Comparison of ENCODE assay signal across 9 cellular contexts in the genomic region with DNA sequence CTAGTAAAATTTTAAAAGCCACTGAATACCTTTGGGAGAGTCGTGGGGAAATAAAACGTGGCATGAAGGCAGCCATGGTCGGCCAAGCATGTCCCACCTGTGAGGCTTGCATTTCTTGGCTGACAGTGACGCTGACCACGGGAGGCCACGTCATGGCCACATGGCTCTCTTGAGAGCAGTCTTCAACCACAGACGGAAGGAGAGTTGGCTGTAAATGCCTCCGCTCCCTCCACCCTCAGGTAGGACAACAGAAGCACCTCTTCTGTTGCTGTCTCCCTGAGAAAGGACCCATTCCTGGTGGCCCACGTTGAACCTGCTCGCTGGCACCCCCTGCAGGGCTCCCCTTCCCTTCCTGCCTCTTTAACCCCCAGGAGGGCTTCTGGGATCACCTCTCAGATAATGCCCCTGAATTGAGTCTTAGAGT. TPM values are rescaled to one million over a fixed set of nuclear protein-coding genes. Genes with fewer than 3 reads are reported as not detected.
A peak's percentile ranks its signal among the peaks of the same experiment; 100 is the strongest.
DNase-seq lines count a peak whose midpoint lies in the region; ATAC-seq, FAIRE-seq and TF ChIP-seq lines count a peak whose summit lies in the region.
"Had no signal": no experiment of that assay in that cellular context is flagged by ENCODE, and none has a peak within 500 bp of the region (broad histone marks: within the 10 kb centered on the region; RNA-seq: fewer than 3 reads in every experiment).

No MANE protein-coding gene starts in this region.

- H3K27ac ChIP-seq in pancreas: no peak overlapping the region

- DNase-seq in Daoy (ENCODE audit: low read depth) (peak; percentile 53), MV-4-11 (lab: John Stamatoyannopoulos, UW) (peak; percentile 24), cerebellar cortex (ENCODE audit: low spot score) (peak; percentile 38), pancreas (peak in 3 of 6 donors; percentile 59 to 81 (median 64)), ureter (ENCODE audit: low spot score) (no peak), ecto neural progenitor cell (ENCODE audit: low spot score) (no peak)

- ATAC-seq in GM19452 (IDR thresholded peaks at IDR 0.05; ENCODE audit: unreplicated experiment) (peak; percentile 65), pancreas (peak; percentile 55 to 81 (median 73)), HG03457 (IDR thresholded peaks at IDR 0.05; ENCODE audit: unreplicated experiment) (no peak)

- H3K4me1 ChIP-seq in pancreas: no peaks in the 10 kb centered on the region

- H3K9me3 ChIP-seq in pancreas: no peaks in the 10 kb centered on the region

- H3K4me3 ChIP-seq in pancreas: no peak overlapping the region

- H3K27me3 ChIP-seq in pancreas: no peaks in the 10 kb centered on the region

- peak; percentile 17 to 67 (median 41) for TF ChIP-seq CTCF in pancreas (IDR thresholded peaks at IDR 0.05)

- no peaks in the 10 kb centered on the region for H3K36me3 ChIP-seq in pancreas

- WGBS in pancreas, 2 donors: 38 to 44% methylated on average over 10 of the region's 10 CpGs

- FAIRE-seq in pancreas (lab: Jason Lieb, UNC): no peak

- intact Hi-C loops in pancreas (cut with DNase I): no loop called here

RNA-seq across cellular contexts. Expression of a gene that starts 10.6 kb away (rescaled TPM):
- not detected in 2 replicates for total RNA-seq in Daoy (2014; rRNA removed; shearing (Covaris generic))
- total RNA-seq in pancreas: 1 to 10 TPM in 3 of 6 donors, under 1 TPM in 3; 0.14 to 6.1 (median 1.2) TPM
- 1 to 10 TPM in 1 of 2 donors, under 1 TPM in 1; 0.85 to 1.0 TPM for polyA plus RNA-seq in pancreas
- 3.6 TPM for total RNA-seq in ureter
- total RNA-seq: T-helper 1 cell treated with Interleukin-12 subunit alpha and Interleukin-12 subunit beta and Interleukin-4 antibody, amounts not matched to agents 30 ng/mL and 1 ng/mL, for 36 hours had no signal

RNA-seq across cellular contexts. Expression of a gene that starts 11.1 kb away (rescaled TPM):
- total RNA-seq in Daoy (2014; rRNA removed; shearing (Covaris generic)): 57.4 and 73.6 TPM in 2 replicates
- total RNA-seq in pancreas: 10 to 100 TPM; 20.5 to 33.8 (median 23.7) TPM
- 100 to 1,000 TPM in 1 of 2 donors, 10 to 100 TPM in 1; 77.5 to 116 TPM for polyA plus RNA-seq in pancreas
- 74.7 TPM for total RNA-seq in ureter

RNA-seq across cellular contexts. Expression of a gene that starts 22.1 kb away (rescaled TPM):
- total RNA-seq in Daoy (2014; rRNA removed; shearing (Covaris generic)): 5.1 and 7.3 TPM in 2 replicates
- total RNA-seq in pancreas (100 to 1,000 TPM in 2 of 6 donors, 10 to 100 TPM in 4; 33.3 to 277 (median 43.5) TPM), ureter (84.1 TPM)
- polyA plus RNA-seq in pancreas: 10 to 100 TPM; 28.1 to 57.7 TPM

RNA-seq across cellular contexts. Expression of a gene that starts 29.9 kb away (rescaled TPM):
- total RNA-seq in Daoy (2014; rRNA removed; shearing (Covaris generic)): 7.0 and 7.4 TPM in 2 replicates
- total RNA-seq in pancreas: 10 to 100 TPM; 26.1 to 58.4 (median 44.7) TPM
- polyA plus RNA-seq in pancreas: 100 to 1,000 TPM; 187 to 309 TPM
- 116 TPM for total RNA-seq in ureter

Comparison
In these comparisons a context has a peak if more than half of its experiments do, and no peak if none do; other contexts are left out.
1. DNase-seq: peak in Daoy (single experiment), MV-4-11 (single experiment) and cerebellar cortex (single experiment); none in ureter (single experiment) and ecto neural progenitor cell (single experiment).